8 cellular contexts compared by ENCODE assay signal in the genomic region with DNA sequence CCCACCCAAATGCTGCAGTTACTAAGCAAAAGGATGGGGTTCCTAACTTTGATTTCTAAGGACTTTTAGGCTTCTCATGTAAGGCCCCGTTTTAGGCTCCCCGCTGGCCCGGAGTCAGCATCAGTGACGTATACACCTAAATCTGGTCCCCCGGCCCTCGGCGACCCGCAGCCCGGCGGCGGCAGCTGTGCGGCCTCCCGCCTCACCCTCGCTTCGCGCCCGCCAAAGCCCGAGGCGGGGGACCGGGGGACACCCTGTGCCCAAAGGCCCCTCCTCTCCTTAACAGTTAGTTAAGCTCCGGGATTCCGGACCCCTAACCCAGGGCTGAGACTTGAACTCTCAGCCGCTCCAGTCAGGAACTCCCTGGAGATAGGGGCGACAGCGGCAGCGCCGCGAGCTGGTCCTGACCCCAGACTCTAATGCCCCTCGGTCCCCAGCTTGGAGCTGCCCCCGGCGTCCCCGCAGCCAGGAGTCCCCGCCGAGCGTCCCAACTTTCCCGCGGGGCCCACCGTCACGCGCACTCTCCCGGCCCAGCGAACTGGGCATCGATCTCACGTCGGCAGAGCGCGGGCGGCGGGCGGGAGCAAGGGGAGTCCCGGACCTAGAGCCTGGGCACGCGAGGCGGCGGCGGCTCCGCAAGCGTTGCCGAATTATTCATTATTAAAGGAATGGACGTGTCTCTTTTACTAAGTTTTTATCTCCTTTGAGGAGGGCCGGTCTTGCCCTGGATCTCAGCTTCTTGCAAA. TPM values are rescaled to one million over a fixed set of nuclear protein-coding genes. Genes with fewer than 3 reads are reported as not detected.
DNase-seq lines count a peak whose midpoint lies in the region; ATAC-seq lines count a peak whose summit lies in the region.

No MANE protein-coding gene starts in this region.

- peak overlapping the region; percentile 90 for H3K4me3 Mint-ChIP-seq in activated CD4-positive, alpha-beta memory T cell treated with anti-CD3 and anti-CD28 coated beads, Interleukin-2, amount 10 ng/mL, durations not matched to agents 7 days and 5 days
- H3K4me3 Mint-ChIP-seq in effector memory CD8-positive, alpha-beta T cell, result peak overlapping the region; percentile 90 to 91

- H3K9me3 ChIP-seq in HAP-1 (no peaks in the 10 kb centered on the region), muscle layer of duodenum (ENCODE audit: control insufficient read depth in 1 of 2, low read length in 2 of 2) (no peaks in the 10 kb centered on the region), MG63 (no peaks in the 10 kb centered on the region)

- in situ Hi-C loops in HAP-1 (cut with MboI; ENCODE audit: low sequenced_read_pairs), result no loop called here

- H3K27ac Mint-ChIP-seq in activated CD4-positive, alpha-beta memory T cell treated with anti-CD3 and anti-CD28 coated beads, Interleukin-2, amount 10 ng/mL, durations not matched to agents 7 days and 5 days, result peak overlapping the region; percentile 83
- peak overlapping the region; percentile 99 for H3K27ac Mint-ChIP-seq in effector memory CD8-positive, alpha-beta T cell

- H3K27me3 Mint-ChIP-seq in activated CD4-positive, alpha-beta memory T cell treated with anti-CD3 and anti-CD28 coated beads, Interleukin-2, amount 10 ng/mL, durations not matched to agents 7 days and 5 days, result peaks cover 39% of the 10 kb centered on the region
- H3K27me3 Mint-ChIP-seq in effector memory CD8-positive, alpha-beta T cell, result peaks cover 0 to 6% of the 10 kb centered on the region in 2 donors

- peak overlapping the region; percentile 46 for H3K4me3 ChIP-seq in HAP-1
- H3K4me3 ChIP-seq in muscle layer of duodenum (ENCODE audit: low read depth in 1 of 2, low read length in 2 of 2), result peak overlapping the region; percentile 92 to 100
- no peak overlapping the region for H3K4me3 ChIP-seq in MG63

- CTCF ChIA-PET in activated CD4-positive, alpha-beta memory T cell treated with anti-CD3 and anti-CD28 coated beads, Interleukin-2, amount 10 ng/mL, durations not matched to agents 7 days and 5 days (lab: Charles Lee), result interaction anchor here (1.3 kb wide), 2 partner anchors 9 to 577 kb away, joined by 3 to 4 read pairs; no protein-coding TSS in a partner anchor

- H3K36me3 Mint-ChIP-seq in activated CD4-positive, alpha-beta memory T cell treated with anti-CD3 and anti-CD28 coated beads, Interleukin-2, amount 10 ng/mL, durations not matched to agents 7 days and 5 days (ENCODE audit: low read depth), result no peaks in the 10 kb centered on the region
- peaks cover 43% of the 10 kb centered on the region for H3K36me3 Mint-ChIP-seq in effector memory CD8-positive, alpha-beta T cell (ENCODE audit: insufficient read depth)

- DNase-seq in HAP-1 (ENCODE audit: low spot score in 2 of 2), result no peak
- peak; percentile 38 for DNase-seq in activated CD4-positive, alpha-beta memory T cell treated with anti-CD3 and anti-CD28 coated beads, Interleukin-2, amount 10 ng/mL, durations not matched to agents 7 days and 5 days
- DNase-seq in effector memory CD8-positive, alpha-beta T cell, result peak; percentile 21 to 34 (median 25)
- DNase-seq in MG63, result no peak

- ATAC-seq in effector memory CD8-positive, alpha-beta T cell (replicated peaks), result no peak
- ATAC-seq in GM21423 (IDR thresholded peaks at IDR 0.05; ENCODE audit: unreplicated experiment), result no peak
- ATAC-seq in GM18511 (IDR thresholded peaks at IDR 0.05; ENCODE audit: unreplicated experiment), result no peak

- POLR2A ChIA-PET in activated CD4-positive, alpha-beta memory T cell treated with anti-CD3 and anti-CD28 coated beads, Interleukin-2, amount 10 ng/mL, durations not matched to agents 7 days and 5 days (lab: Charles Lee), result interaction anchor here (0.9 to 2.5 kb wide), 6 partner anchors 10 to 389 kb away, joined by 3 to 40 read pairs (median 6); no protein-coding TSS in a partner anchor

- H3K4me1 ChIP-seq in HAP-1 (peaks cover 19% of the 10 kb centered on the region), muscle layer of duodenum (ENCODE audit: control insufficient read depth in 1 of 2, insufficient read depth in 2 of 2, low read length in 2 of 2) (peaks cover 12 to 20% of the 10 kb centered on the region in 2 donors)

- H3K27ac ChIP-seq in muscle layer of duodenum (ENCODE audit: low read length) (peak overlapping the region; percentile 90), temporal lobe (ENCODE audit: low read depth, low read length) (peak overlapping the region; percentile 50)

- peaks cover 19% of the 10 kb centered on the region for H3K4me1 Mint-ChIP-seq in activated CD4-positive, alpha-beta memory T cell treated with anti-CD3 and anti-CD28 coated beads, Interleukin-2, amount 10 ng/mL, durations not matched to agents 7 days and 5 days
- peaks cover 30 to 31% of the 10 kb centered on the region in 2 donors for H3K4me1 Mint-ChIP-seq in effector memory CD8-positive, alpha-beta T cell (ENCODE audit: low read depth in 2 of 2)

- no peaks in the 10 kb centered on the region for H3K9me3 Mint-ChIP-seq in activated CD4-positive, alpha-beta memory T cell treated with anti-CD3 and anti-CD28 coated beads, Interleukin-2, amount 10 ng/mL, durations not matched to agents 7 days and 5 days
- H3K9me3 Mint-ChIP-seq in effector memory CD8-positive, alpha-beta T cell, result no peaks in the 10 kb centered on the region

- H3K27me3 ChIP-seq in HAP-1 (ENCODE audit: low read depth), result peaks cover 26% of the 10 kb centered on the region
- H3K27me3 ChIP-seq in muscle layer of duodenum (ENCODE audit: low read depth, low read length), result no peaks in the 10 kb centered on the region
- H3K27me3 ChIP-seq in MG63, result peaks cover 50% of the 10 kb centered on the region

- no peaks in the 10 kb centered on the region for H3K36me3 ChIP-seq in HAP-1 (replicated peaks)
- H3K36me3 ChIP-seq in muscle layer of duodenum (ENCODE audit: control insufficient read depth in 1 of 2, insufficient read depth in 2 of 2, low read length in 2 of 2), result no peaks in the 10 kb centered on the region
- no peaks in the 10 kb centered on the region for H3K36me3 ChIP-seq in MG63

RNA-seq across cellular contexts. Expression of a gene that starts 1.5 kb away (rescaled TPM):
- total RNA-seq in activated CD4-positive, alpha-beta memory T cell treated with anti-CD3 and anti-CD28 coated beads, Interleukin-2, amount 10 ng/mL, durations not matched to agents 7 days and 5 days, result 1 to 10 TPM; 4.1 to 5.0 TPM
- 5.2 TPM for total RNA-seq in temporal lobe
- total RNA-seq in MG63 (2014; rRNA removed; shearing (Covaris generic); ENCODE audit: low replicate concordance), result not detected in 2 replicates

Comparison
In these comparisons a context has a peak if more than half of its experiments do, and no peak if none do; other contexts are left out.
1. DNase-seq: peak in activated CD4-positive, alpha-beta memory T cell treated with anti-CD3 and anti-CD28 coated beads, Interleukin-2, amount 10 ng/mL, durations not matched to agents 7 days and 5 days (single experiment) and effector memory CD8-positive, alpha-beta T cell (3 of 3); none in HAP-1 (0 of 2) and MG63 (single experiment).